1 cellular context compared by ENCODE assay signal in the genomic region with DNA sequence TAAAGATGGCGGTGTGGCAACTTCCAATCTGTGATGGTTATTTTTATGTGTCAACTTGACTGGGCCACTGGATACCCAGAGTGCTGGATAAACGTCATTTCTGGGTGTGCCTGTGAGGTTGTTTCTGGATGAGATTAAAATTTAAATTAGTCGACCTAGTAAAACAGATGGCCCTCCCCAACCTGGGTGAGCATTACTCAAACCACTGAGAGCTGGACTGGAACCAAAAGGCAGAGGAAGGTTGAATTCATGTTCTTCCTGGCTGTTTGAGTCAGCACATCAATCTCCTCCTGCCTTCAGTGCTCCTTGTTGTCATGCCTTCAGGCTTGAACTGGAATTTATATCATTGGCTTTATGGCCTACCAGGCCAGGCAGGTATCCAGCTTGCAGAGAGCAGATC.
TF ChIP-seq lines count a peak whose summit lies in the region.

No MANE protein-coding gene starts in this region.

TF ChIP-seq in GM23338, 12 proteins besides CTCF, POLR2A, EP300 and RAD21 (continued from another document):
- TF ChIP-seq, protein P1, sequence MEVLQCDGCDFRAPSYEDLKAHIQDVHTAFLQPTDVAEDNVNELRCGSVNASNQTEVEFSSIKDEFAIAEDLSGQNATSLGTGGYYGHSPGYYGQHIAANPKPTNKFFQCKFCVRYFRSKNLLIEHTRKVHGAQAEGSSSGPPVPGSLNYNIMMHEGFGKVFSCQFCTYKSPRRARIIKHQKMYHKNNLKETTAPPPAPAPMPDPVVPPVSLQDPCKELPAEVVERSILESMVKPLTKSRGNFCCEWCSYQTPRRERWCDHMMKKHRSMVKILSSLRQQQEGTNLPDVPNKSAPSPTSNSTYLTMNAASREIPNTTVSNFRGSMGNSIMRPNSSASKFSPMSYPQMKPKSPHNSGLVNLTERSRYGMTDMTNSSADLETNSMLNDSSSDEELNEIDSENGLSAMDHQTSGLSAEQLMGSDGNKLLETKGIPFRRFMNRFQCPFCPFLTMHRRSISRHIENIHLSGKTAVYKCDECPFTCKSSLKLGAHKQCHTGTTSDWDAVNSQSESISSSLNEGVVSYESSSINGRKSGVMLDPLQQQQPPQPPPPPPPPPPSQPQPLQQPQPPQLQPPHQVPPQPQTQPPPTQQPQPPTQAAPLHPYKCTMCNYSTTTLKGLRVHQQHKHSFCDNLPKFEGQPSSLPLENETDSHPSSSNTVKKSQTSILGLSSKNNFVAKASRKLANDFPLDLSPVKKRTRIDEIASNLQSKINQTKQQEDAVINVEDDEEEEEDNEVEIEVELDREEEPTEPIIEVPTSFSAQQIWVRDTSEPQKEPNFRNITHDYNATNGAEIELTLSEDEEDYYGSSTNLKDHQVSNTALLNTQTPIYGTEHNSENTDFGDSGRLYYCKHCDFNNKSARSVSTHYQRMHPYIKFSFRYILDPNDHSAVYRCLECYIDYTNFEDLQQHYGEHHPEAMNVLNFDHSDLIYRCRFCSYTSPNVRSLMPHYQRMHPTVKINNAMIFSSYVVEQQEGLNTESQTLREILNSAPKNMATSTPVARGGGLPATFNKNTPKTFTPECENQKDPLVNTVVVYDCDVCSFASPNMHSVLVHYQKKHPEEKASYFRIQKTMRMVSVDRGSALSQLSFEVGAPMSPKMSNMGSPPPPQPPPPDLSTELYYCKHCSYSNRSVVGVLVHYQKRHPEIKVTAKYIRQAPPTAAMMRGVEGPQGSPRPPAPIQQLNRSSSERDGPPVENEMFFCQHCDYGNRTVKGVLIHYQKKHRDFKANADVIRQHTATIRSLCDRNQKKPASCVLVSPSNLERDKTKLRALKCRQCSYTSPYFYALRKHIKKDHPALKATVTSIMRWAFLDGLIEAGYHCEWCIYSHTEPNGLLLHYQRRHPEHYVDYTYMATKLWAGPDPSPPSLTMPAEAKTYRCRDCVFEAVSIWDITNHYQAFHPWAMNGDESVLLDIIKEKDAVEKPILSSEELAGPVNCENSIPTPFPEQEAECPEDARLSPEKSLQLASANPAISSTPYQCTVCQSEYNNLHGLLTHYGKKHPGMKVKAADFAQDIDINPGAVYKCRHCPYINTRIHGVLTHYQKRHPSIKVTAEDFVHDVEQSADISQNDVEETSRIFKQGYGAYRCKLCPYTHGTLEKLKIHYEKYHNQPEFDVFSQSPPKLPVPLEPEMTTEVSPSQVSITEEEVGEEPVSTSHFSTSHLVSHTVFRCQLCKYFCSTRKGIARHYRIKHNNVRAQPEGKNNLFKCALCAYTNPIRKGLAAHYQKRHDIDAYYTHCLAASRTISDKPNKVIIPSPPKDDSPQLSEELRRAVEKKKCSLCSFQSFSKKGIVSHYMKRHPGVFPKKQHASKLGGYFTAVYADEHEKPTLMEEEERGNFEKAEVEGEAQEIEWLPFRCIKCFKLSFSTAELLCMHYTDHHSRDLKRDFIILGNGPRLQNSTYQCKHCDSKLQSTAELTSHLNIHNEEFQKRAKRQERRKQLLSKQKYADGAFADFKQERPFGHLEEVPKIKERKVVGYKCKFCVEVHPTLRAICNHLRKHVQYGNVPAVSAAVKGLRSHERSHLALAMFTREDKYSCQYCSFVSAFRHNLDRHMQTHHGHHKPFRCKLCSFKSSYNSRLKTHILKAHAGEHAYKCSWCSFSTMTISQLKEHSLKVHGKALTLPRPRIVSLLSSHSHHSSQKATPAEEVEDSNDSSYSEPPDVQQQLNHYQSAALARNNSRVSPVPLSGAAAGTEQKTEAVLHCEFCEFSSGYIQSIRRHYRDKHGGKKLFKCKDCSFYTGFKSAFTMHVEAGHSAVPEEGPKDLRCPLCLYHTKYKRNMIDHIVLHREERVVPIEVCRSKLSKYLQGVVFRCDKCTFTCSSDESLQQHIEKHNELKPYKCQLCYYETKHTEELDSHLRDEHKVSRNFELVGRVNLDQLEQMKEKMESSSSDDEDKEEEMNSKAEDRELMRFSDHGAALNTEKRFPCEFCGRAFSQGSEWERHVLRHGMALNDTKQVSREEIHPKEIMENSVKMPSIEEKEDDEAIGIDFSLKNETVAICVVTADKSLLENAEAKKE (CRISPR knock-in tag; IDR thresholded peaks at IDR 0.05) = no peak
- TF ChIP-seq ZNF331 (CRISPR knock-in tag; IDR thresholded peaks at IDR 0.05; ENCODE audit: low read depth) (no peak), ZNF114 (CRISPR knock-in tag; IDR thresholded peaks at IDR 0.05) (no peak), ETS1 (IDR thresholded peaks at IDR 0.05) (no peak), NANOG (IDR thresholded peaks at IDR 0.05; ENCODE audit: borderline replicate concordance) (no peak), EZH2 (IDR thresholded peaks at IDR 0.05; ENCODE audit: low read depth, unreplicated experiment) (no peak), CREB1 (CRISPR knock-in tag; IDR thresholded peaks at IDR 0.05; ENCODE audit: low read depth) (no peak), JUNB (IDR thresholded peaks at IDR 0.05; ENCODE audit: unreplicated experiment) (no peak), EZH2phosphoT487 (IDR thresholded peaks at IDR 0.05; ENCODE audit: unreplicated experiment) (no peak)
